Comparison of ENCODE assay signal across 2 cellular contexts in genomic region chr5:95380103-95380628, GRCh38.
TF ChIP-seq lines count a peak whose summit lies in the region.

No MANE protein-coding gene starts in this region.

TF ChIP-seq in HEK293, 187 proteins besides CTCF, POLR2A, EP300 and RAD21 (continued from another document):
- no peak for TF ChIP-seq ZNF169 (tag by site-specific recombination; IDR thresholded peaks at IDR 0.05)
- TF ChIP-seq ZNF350 (tag by site-specific recombination; IDR thresholded peaks at IDR 0.05): no peak
- TF ChIP-seq, protein P1, sequence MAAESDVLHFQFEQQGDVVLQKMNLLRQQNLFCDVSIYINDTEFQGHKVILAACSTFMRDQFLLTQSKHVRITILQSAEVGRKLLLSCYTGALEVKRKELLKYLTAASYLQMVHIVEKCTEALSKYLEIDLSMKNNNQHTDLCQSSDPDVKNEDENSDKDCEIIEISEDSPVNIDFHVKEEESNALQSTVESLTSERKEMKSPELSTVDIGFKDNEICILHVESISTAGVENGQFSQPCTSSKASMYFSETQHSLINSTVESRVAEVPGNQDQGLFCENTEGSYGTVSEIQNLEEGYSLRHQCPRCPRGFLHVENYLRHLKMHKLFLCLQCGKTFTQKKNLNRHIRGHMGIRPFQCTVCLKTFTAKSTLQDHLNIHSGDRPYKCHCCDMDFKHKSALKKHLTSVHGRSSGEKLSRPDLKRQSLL (tag by site-specific recombination; IDR thresholded peaks at IDR 0.05): no peak

TF ChIP-seq in K562, 482 proteins besides CTCF, POLR2A, EP300 and RAD21 (continued from another document):
- TF ChIP-seq THRAP3 (IDR thresholded peaks at IDR 0.05; ENCODE audit: borderline replicate concordance) (no peak), HLTF (IDR thresholded peaks at IDR 0.05) (peak; percentile 76; the same call in 1 of the 2 replicates), ZNF644 (tag; IDR thresholded peaks at IDR 0.05; ENCODE audit: low read depth) (no peak)
